In genomic region chr12:105887131-105887530, GRCh38 we compare ENCODE assay signal across 31 cellular contexts.
"Had no signal": no experiment of that assay in that cellular context is flagged by ENCODE, and none has a peak within 500 bp of the region (broad histone marks: within the 10 kb centered on the region; RNA-seq: fewer than 3 reads in every experiment).

No MANE protein-coding gene starts in this region.

- DNase-seq: activated CD4-positive, alpha-beta memory T cell treated with anti-CD3 and anti-CD28 coated beads, Interleukin-2, amount 10 ng/mL, durations not matched to agents 7 days and 5 days; activated CD4-positive, alpha-beta T cell treated with anti-CD3 and anti-CD28 coated beads for 1 hour; activated CD4-positive, alpha-beta T cell treated with anti-CD3 and anti-CD28 coated beads for 4 hours; activated CD4-positive, alpha-beta T cell treated with anti-CD3 and anti-CD28 coated beads, Interleukin-2, amount 10 ng/mL, durations not matched to agents 7 days and 5 days; activated CD4-positive, alpha-beta T cell treated with anti-CD3 and anti-CD28 coated beads, Interleukin-2, amount 50 U/mL, for 4 hours; activated CD8-positive, alpha-beta memory T cell treated with anti-CD3 and anti-CD28 coated beads for 24 hours; activated effector memory CD4-positive, alpha-beta T cell treated with Interleukin-2 at 50 U/mL for 16 hours; activated gamma-delta T cell treated with Interleukin-2 at 50 U/mL for 16 hours; activated naive CD4-positive, alpha-beta T cell treated with anti-CD3 and anti-CD28 coated beads, Interleukin-2, amount 50 U/mL, for 16 hours; activated naive CD4-positive, alpha-beta T cell treated with Interleukin-2 at 50 U/mL for 16 hours; activated T-cell treated with anti-CD3 and anti-CD28 coated beads, Interleukin-2, amount 50 U/mL, for 4 hours; amniotic stem cell; anterior cingulate cortex; brain microvascular endothelial cell; dorsolateral prefrontal cortex; effector memory CD4-positive, alpha-beta T cell; erythroblast; foreskin keratinocyte; gastrocnemius medialis; glutamatergic neuron; heart left ventricle; T-helper 1 cell; T-helper 17 cell; T1000 had no signal

- H3K4me3 Mint-ChIP-seq: activated CD4-positive, alpha-beta memory T cell treated with anti-CD3 and anti-CD28 coated beads, Interleukin-2, amount 10 ng/mL, durations not matched to agents 7 days and 5 days; activated CD4-positive, alpha-beta T cell treated with anti-CD3 and anti-CD28 coated beads, Interleukin-2, amount 10 ng/mL, durations not matched to agents 7 days and 5 days; activated naive CD8-positive, alpha-beta T cell; activated T-cell treated with anti-CD3 and anti-CD28 coated beads, Interleukin-2, amount 50 U/mL, for 4 hours; activated T-helper 17 cell treated with anti-CD3 and anti-CD28 coated beads, Interleukin-2, amount 50 U/mL, for 72 hours; central memory CD8-positive, alpha-beta T cell; dendritic cell treated with granulocyte-macrophage colony-stimulating factor and Interleukin-4, amounts not matched to agents 40 ng/mL and 50 ng/mL, for 4 days; T-helper 17 cell; T-helper 2 cell treated with Interferon-gamma antibody and Interleukin-4, amounts not matched to agents 5 μg/mL and 100 μg/mL, for 36 hours had no signal

- H3K4me1 ChIP-seq: foreskin keratinocyte, gastrocnemius medialis had no signal

- H3K9me3 ChIP-seq: esophagus muscularis mucosa, gastrocnemius medialis, heart left ventricle had no signal

- H3K27me3 Mint-ChIP-seq: activated CD4-positive, alpha-beta memory T cell treated with anti-CD3 and anti-CD28 coated beads, Interleukin-2, amount 10 ng/mL, durations not matched to agents 7 days and 5 days; activated CD4-positive, alpha-beta T cell treated with anti-CD3 and anti-CD28 coated beads, Interleukin-2, amount 10 ng/mL, durations not matched to agents 7 days and 5 days; activated naive CD8-positive, alpha-beta T cell; activated T-helper 17 cell treated with anti-CD3 and anti-CD28 coated beads, Interleukin-2, amount 50 U/mL, for 72 hours; central memory CD8-positive, alpha-beta T cell; dendritic cell treated with granulocyte-macrophage colony-stimulating factor and Interleukin-4, amounts not matched to agents 40 ng/mL and 50 ng/mL, for 4 days had no signal

- H3K27ac ChIP-seq: brain microvascular endothelial cell, coronary artery, dorsolateral prefrontal cortex, esophagus muscularis mucosa, foreskin keratinocyte, gastrocnemius medialis, heart left ventricle had no signal

- H3K27me3 ChIP-seq: brain microvascular endothelial cell, dorsolateral prefrontal cortex, esophagus muscularis mucosa, foreskin keratinocyte, gastrocnemius medialis, heart left ventricle had no signal

- H3K4me1 Mint-ChIP-seq: activated CD4-positive, alpha-beta memory T cell treated with anti-CD3 and anti-CD28 coated beads, Interleukin-2, amount 10 ng/mL, durations not matched to agents 7 days and 5 days; activated CD4-positive, alpha-beta T cell treated with anti-CD3 and anti-CD28 coated beads, Interleukin-2, amount 10 ng/mL, durations not matched to agents 7 days and 5 days; activated T-helper 17 cell treated with anti-CD3 and anti-CD28 coated beads, Interleukin-2, amount 50 U/mL, for 72 hours; central memory CD8-positive, alpha-beta T cell; T-helper 17 cell had no signal

- H3K9me3 Mint-ChIP-seq: activated CD4-positive, alpha-beta memory T cell treated with anti-CD3 and anti-CD28 coated beads, Interleukin-2, amount 10 ng/mL, durations not matched to agents 7 days and 5 days; activated CD4-positive, alpha-beta T cell treated with anti-CD3 and anti-CD28 coated beads, Interleukin-2, amount 10 ng/mL, durations not matched to agents 7 days and 5 days; activated T-helper 17 cell treated with anti-CD3 and anti-CD28 coated beads, Interleukin-2, amount 50 U/mL, for 72 hours; central memory CD8-positive, alpha-beta T cell; T-helper 2 cell treated with Interferon-gamma antibody and Interleukin-4, amounts not matched to agents 5 μg/mL and 100 μg/mL, for 36 hours had no signal

- H3K4me3 ChIP-seq: coronary artery, dorsolateral prefrontal cortex, esophagus muscularis mucosa, gastrocnemius medialis, heart left ventricle had no signal

- H3K27ac Mint-ChIP-seq: activated CD4-positive, alpha-beta memory T cell treated with anti-CD3 and anti-CD28 coated beads, Interleukin-2, amount 10 ng/mL, durations not matched to agents 7 days and 5 days; activated CD4-positive, alpha-beta T cell treated with anti-CD3 and anti-CD28 coated beads, Interleukin-2, amount 10 ng/mL, durations not matched to agents 7 days and 5 days; activated naive CD8-positive, alpha-beta T cell; activated T-helper 17 cell treated with anti-CD3 and anti-CD28 coated beads, Interleukin-2, amount 50 U/mL, for 72 hours; dendritic cell treated with granulocyte-macrophage colony-stimulating factor and Interleukin-4, amounts not matched to agents 40 ng/mL and 50 ng/mL, for 4 days; T-helper 17 cell; T-helper 2 cell treated with Interferon-gamma antibody and Interleukin-4, amounts not matched to agents 5 μg/mL and 100 μg/mL, for 36 hours had no signal

- H3K36me3 Mint-ChIP-seq: activated naive CD8-positive, alpha-beta T cell had no signal

- H3K36me3 ChIP-seq: brain microvascular endothelial cell, esophagus muscularis mucosa, gastrocnemius medialis, heart left ventricle had no signal
